Comparison of ENCODE assay signal across 1 cellular context in the genomic region with DNA sequence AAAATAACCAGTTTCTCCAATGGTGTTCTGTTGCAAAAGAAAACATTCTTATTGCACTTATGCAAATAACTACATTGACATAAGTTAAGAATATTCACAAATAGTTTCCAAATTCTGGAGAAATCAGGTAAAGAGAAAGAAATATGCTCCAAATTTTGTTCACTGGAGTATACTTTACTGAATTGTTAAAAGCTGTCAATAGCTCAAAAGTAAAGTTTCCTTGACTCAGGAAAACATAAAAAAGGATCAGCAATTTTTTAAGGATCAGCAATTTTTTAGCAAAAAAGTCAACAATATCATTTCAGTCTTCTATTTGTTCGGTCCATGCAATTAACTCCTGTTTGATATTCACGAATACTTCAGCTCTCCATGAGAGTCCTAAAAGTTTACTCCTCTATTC.
TF ChIP-seq lines count a peak whose summit lies in the region.

No MANE protein-coding gene starts in this region.

TF ChIP-seq in K562, 482 proteins besides CTCF, POLR2A, EP300 and RAD21 (continued from another document):
- TF ChIP-seq U2AF2 (optimal IDR thresholded peaks at IDR 0.05; ENCODE audit: low read depth, low read length) (no peak), NR2C1 (IDR thresholded peaks at IDR 0.05) (no peak), NR2C1 (tag; IDR thresholded peaks at IDR 0.05) (no peak), ESRRB (CRISPR knock-in tag; IDR thresholded peaks at IDR 0.05; ENCODE audit: borderline replicate concordance) (no peak), ATF3 (IDR thresholded peaks at IDR 0.05) (no peak), ATF3 (CRISPR knock-in tag; conservative IDR thresholded peaks at IDR 0.05) (no peak), SMARCA4 (IDR thresholded peaks at IDR 0.05) (no peak)
- TF ChIP-seq, protein P1, sequence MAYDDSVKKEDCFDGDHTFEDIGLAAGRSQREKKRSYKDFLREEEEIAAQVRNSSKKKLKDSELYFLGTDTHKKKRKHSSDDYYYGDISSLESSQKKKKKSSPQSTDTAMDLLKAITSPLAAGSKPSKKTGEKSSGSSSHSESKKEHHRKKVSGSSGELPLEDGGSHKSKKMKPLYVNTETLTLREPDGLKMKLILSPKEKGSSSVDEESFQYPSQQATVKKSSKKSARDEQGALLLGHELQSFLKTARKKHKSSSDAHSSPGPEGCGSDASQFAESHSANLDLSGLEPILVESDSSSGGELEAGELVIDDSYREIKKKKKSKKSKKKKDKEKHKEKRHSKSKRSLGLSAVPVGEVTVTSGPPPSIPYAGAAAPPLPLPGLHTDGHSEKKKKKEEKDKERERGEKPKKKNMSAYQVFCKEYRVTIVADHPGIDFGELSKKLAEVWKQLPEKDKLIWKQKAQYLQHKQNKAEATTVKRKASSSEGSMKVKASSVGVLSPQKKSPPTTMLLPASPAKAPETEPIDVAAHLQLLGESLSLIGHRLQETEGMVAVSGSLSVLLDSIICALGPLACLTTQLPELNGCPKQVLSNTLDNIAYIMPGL (CRISPR knock-in tag; IDR thresholded peaks at IDR 0.05): no peak
- TF ChIP-seq, protein P2, sequence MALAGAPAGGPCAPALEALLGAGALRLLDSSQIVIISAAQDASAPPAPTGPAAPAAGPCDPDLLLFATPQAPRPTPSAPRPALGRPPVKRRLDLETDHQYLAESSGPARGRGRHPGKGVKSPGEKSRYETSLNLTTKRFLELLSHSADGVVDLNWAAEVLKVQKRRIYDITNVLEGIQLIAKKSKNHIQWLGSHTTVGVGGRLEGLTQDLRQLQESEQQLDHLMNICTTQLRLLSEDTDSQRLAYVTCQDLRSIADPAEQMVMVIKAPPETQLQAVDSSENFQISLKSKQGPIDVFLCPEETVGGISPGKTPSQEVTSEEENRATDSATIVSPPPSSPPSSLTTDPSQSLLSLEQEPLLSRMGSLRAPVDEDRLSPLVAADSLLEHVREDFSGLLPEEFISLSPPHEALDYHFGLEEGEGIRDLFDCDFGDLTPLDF (CRISPR knock-in tag; IDR thresholded peaks at IDR 0.05): no peak
